8 cellular contexts compared by ENCODE assay signal in genomic region chr2:156399950-156400703, GRCh38. TPM values are rescaled to one million over a fixed set of nuclear protein-coding genes. Genes with fewer than 3 reads are reported as not detected.
DNase-seq lines count a peak whose midpoint lies in the region; ATAC-seq and TF ChIP-seq lines count a peak whose summit lies in the region.

No MANE protein-coding gene starts in this region.

- H3K27me3 ChIP-seq in naive thymus-derived CD4-positive, alpha-beta T cell (ENCODE audit: control insufficient read depth in 2 of 2, insufficient read depth in 2 of 2, low read length in 2 of 2), result no peaks in the 10 kb centered on the region

- H3K4me3 ChIP-seq in fibroblast of pulmonary artery (replicated peaks; ENCODE audit: low read depth, low read length), result peak overlapping the region; percentile 73
- H3K4me3 ChIP-seq in naive thymus-derived CD4-positive, alpha-beta T cell (ENCODE audit: low read length), result peak overlapping the region; percentile 100

- TF ChIP-seq CTCF in fibroblast of pulmonary artery (IDR thresholded peaks at IDR 0.05; ENCODE audit: low read length, missing control alignments), result no peak

- DNase-seq in CMK (ENCODE audit: low read depth) (peak; percentile 8), NCI-H2227 treated with DMSO at 0.1 percent for 48 hours (lab: John Stamatoyannopoulos, UW) (peak; percentile 89), fibroblast of pulmonary artery (ENCODE audit: low read depth) (peak; percentile 81), ureter (ENCODE audit: low spot score) (peak; percentile 78)
- peak; percentile 14 to 15 for DNase-seq in activated T-helper 1 cell treated with anti-CD3 and anti-CD28 coated beads, Interleukin-2, amount 50 U/mL, for 16 hours (ENCODE audit: low read depth in 1 of 2, low spot score in 1 of 2)
- peak in 4 of 9 donors; percentile 29 to 64 (median 38) for DNase-seq in naive thymus-derived CD4-positive, alpha-beta T cell

- peaks cover 0 to 6% (median 0%) of the 10 kb centered on the region in 5 donors for H3K27me3 Mint-ChIP-seq in naive thymus-derived CD4-positive, alpha-beta T cell

- peak overlapping the region; percentile 95 for H3K27ac ChIP-seq in naive thymus-derived CD4-positive, alpha-beta T cell (ENCODE audit: low read depth, low read length)

- POLR2A ChIA-PET in naive thymus-derived CD4-positive, alpha-beta T cell (lab: Charles Lee), result interaction anchor here (0.6 to 2.4 kb wide), 11 partner anchors 12 to 142 kb away, joined by 3 to 28 read pairs (median 10); partner anchors contain the start of gene GPD2

- H3K4me3 Mint-ChIP-seq in naive thymus-derived CD4-positive, alpha-beta T cell, result peak overlapping the region; percentile 86 to 96 (median 90)

- peaks cover 0 to 7% (median 0%) of the 10 kb centered on the region in 3 experiments for H3K36me3 ChIP-seq in naive thymus-derived CD4-positive, alpha-beta T cell (ENCODE audit: control insufficient read depth in 2 of 3, insufficient read depth in 3 of 3, low read length in 3 of 3)

- H3K36me3 Mint-ChIP-seq in naive thymus-derived CD4-positive, alpha-beta T cell, result peaks cover 0 to 6% (median 0%) of the 10 kb centered on the region in 5 donors

- H3K4me1 ChIP-seq in naive thymus-derived CD4-positive, alpha-beta T cell (ENCODE audit: control insufficient read depth in 2 of 2, insufficient read depth in 2 of 2, low read length in 2 of 2), result peaks cover 5 to 6% of the 10 kb centered on the region in 2 donors

- peak overlapping the region; percentile 92 to 99 (median 95) for H3K27ac Mint-ChIP-seq in naive thymus-derived CD4-positive, alpha-beta T cell

- no peaks in the 10 kb centered on the region for H3K9me3 ChIP-seq in naive thymus-derived CD4-positive, alpha-beta T cell (ENCODE audit: control insufficient read depth in 2 of 3, low read length in 3 of 3)

- ATAC-seq in GM18873 (IDR thresholded peaks at IDR 0.05; ENCODE audit: low FRiP score, unreplicated experiment) (peak; percentile 21), HG03095 (IDR thresholded peaks at IDR 0.05; ENCODE audit: unreplicated experiment) (peak; percentile 36)
- peak; percentile 50 for ATAC-seq in naive thymus-derived CD4-positive, alpha-beta T cell

- peaks cover 0 to 10% (median 0%) of the 10 kb centered on the region in 11 donors for H3K9me3 Mint-ChIP-seq in naive thymus-derived CD4-positive, alpha-beta T cell

- CTCF ChIA-PET in naive thymus-derived CD4-positive, alpha-beta T cell (lab: Charles Lee), result interaction anchor here (0.5 to 2.0 kb wide), 7 partner anchors 9 to 134 kb away, joined by 3 to 18 read pairs (median 5); no protein-coding TSS in a partner anchor

- intact Hi-C loops in naive thymus-derived CD4-positive, alpha-beta T cell (cut with micrococcal nuclease), result loop anchor here (1.0 to 2.0 kb wide), 9 partner anchors 19 to 1229 kb away; partner anchors contain the start of gene ACVR1C (in 1 of the 2)

- H3K4me1 Mint-ChIP-seq in naive thymus-derived CD4-positive, alpha-beta T cell, result peaks cover 16 to 39% (median 23%) of the 10 kb centered on the region in 7 donors

RNA-seq across cellular contexts. Expression of gene GPD2, which starts 36.1 kb away (rescaled TPM):
- total RNA-seq in naive thymus-derived CD4-positive, alpha-beta T cell, result 10 to 100 TPM in 4 of 5 experiments, 1 to 10 TPM in 1; 7.8 to 17.1 (median 11.6) TPM
- 1 to 10 TPM; 2.9 to 8.0 TPM for polyA plus RNA-seq in naive thymus-derived CD4-positive, alpha-beta T cell
- 58.2 TPM for total RNA-seq in ureter
